Comparison of ENCODE assay signal across 8 cellular contexts in the genomic region with DNA sequence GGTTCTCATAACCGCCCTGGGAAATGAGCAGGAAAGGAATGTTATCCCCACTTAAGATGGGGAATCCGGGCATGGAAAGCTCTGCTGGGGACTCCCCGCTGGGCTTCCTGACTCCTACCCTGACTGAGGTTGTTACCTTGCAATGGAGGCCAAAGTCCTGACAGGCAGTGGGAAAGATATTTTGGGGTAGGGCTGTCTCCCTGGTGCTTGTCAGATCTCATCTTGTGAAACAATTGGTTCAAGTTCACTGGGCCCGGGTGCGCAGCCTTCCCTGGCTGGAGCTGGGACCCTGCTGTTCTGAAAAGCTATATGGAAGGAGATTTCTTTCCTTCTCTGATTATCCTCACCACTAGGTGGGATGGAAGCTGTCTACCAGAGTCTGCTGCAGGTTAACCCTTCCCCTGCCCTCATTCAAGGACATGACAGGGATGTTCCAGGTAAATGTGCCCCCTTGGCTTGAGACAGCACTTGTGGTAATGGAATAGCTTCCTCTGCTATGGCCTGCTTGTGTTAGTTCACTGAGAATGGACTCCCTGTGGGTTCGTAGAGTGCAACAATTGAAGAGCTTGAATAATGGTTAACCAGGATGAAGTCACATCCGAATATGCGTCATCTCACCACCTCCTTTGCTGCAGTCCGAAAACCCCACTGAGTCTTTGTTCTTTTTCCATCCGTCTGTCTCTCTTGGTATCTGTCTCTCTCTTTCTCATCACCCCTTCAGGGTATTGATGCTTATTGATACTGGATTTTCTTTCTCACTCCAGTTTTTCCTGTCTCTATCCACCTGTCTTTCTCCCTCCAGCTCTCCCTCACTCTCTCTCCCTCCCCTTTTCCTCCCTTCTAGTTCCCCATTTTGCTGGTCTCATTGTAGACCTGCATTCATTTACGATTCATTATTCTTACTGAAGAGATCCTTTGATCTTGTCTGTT.
DNase-seq lines count a peak whose midpoint lies in the region; ATAC-seq and TF ChIP-seq lines count a peak whose summit lies in the region.

No MANE protein-coding gene starts in this region.

- H4K8ac ChIP-seq in IMR-90 (ENCODE audit: low read depth in 2 of 2, low read length in 2 of 2) = no peak overlapping the region

- peaks cover 31% of the 10 kb centered on the region for H3K27me3 ChIP-seq in IMR-90 (ENCODE audit: control insufficient read depth, insufficient read depth, low read length)
- no peaks in the 10 kb centered on the region for H3K27me3 ChIP-seq in dorsolateral prefrontal cortex
- no peaks in the 10 kb centered on the region for H3K27me3 ChIP-seq in testis

- CTCF ChIA-PET in IMR-90 (lab: Yijun Ruan, JAX) = no interaction called here

- no peaks in the 10 kb centered on the region for H3K36me3 Mint-ChIP-seq in type B pancreatic cell

- H3K27ac ChIP-seq in IMR-90 (ENCODE audit: insufficient read depth, low read length) = no peak overlapping the region
- H3K27ac ChIP-seq in dorsolateral prefrontal cortex = peak overlapping the region in 2 of 59 donors; percentile 6 to 21
- H3K27ac ChIP-seq in testis = no peak overlapping the region

- H2BK20ac ChIP-seq in IMR-90 (ENCODE audit: low read depth, low read length) = no peak overlapping the region

- no peak overlapping the region for H3K23ac ChIP-seq in IMR-90 (ENCODE audit: low read depth, low read length)

- H3K4me1 Mint-ChIP-seq in type B pancreatic cell (ENCODE audit: unreplicated experiment) = peaks cover 8% of the 10 kb centered on the region

- no peaks in the 10 kb centered on the region for H3K36me3 ChIP-seq in IMR-90 (ENCODE audit: control insufficient read depth, insufficient read depth, low read length)
- H3K36me3 ChIP-seq in testis (ENCODE audit: low read depth, missing control alignments) = no peaks in the 10 kb centered on the region

- H3K4me1 ChIP-seq in IMR-90 (ENCODE audit: control insufficient read depth, insufficient read depth, low read length) (peaks cover 2% of the 10 kb centered on the region; the same call in 1 of the 2 replicates), testis (no peaks in the 10 kb centered on the region)

- no peak overlapping the region for H3K18ac ChIP-seq in IMR-90 (ENCODE audit: low read depth, low read length)

- no peak overlapping the region for H3K9ac ChIP-seq in IMR-90 (ENCODE audit: low read depth, low read length)

- H2BK15ac ChIP-seq in IMR-90 (ENCODE audit: low read depth, low read length) = no peak overlapping the region

- no peaks in the 10 kb centered on the region for H3K27me3 Mint-ChIP-seq in type B pancreatic cell

- no peak overlapping the region; the same call in 1 of the 2 replicates for H2BK120ac ChIP-seq in IMR-90 (ENCODE audit: low read depth, low read length)

- no peaks in the 10 kb centered on the region for H3K9me3 Mint-ChIP-seq in type B pancreatic cell

- H3K9me1 ChIP-seq in IMR-90 (ENCODE audit: insufficient read depth, low read length) = no peaks in the 10 kb centered on the region

- TF ChIP-seq CTCF in IMR-90 (conservative IDR thresholded peaks at IDR 0.05; ENCODE audit: low read depth, low read length) (no peak), type B pancreatic cell (conservative IDR thresholded peaks at IDR 0.05) (peak; percentile 25), dorsolateral prefrontal cortex (IDR thresholded peaks at IDR 0.05 in 54 of 56, conservative IDR thresholded peaks at IDR 0.05 in 2 of 56; ENCODE audit: low read depth in 1 of 56, partially characterized antibody in 56 of 56) (no peak), testis (IDR thresholded peaks at IDR 0.05) (no peak)

- POLR2A ChIA-PET in IMR-90 (lab: Charles Lee; ENCODE audit: unreplicated experiment) = no interaction called here

- no peak overlapping the region for H3K56ac ChIP-seq in IMR-90 (ENCODE audit: extremely low read depth, insufficient read depth, low read length)

- WGBS in IMR-90 (ENCODE audit: extremely low coverage in 2 of 2, insufficient read length in 1 of 2), 2 experiments = no CpG with 5 or more reads among the region's 11 CpGs
- WGBS in testis, 2 donors = 78 to 85% methylated on average over 11 of the region's 11 CpGs

- BruUV-seq in IMR-90 (replicated peaks; lab: Mats Ljungman, UMichigan) = no TSS peak

- H3K4ac ChIP-seq in IMR-90 (ENCODE audit: low read depth, low read length) = no peak overlapping the region

- dilution Hi-C loops in IMR-90 (cut with HindIII; ENCODE audit: low sequenced_read_pairs, unreplicated experiment) = no loop called here

- TF ChIP-seq POLR2A in IMR-90 (IDR thresholded peaks at IDR 0.05; ENCODE audit: low read depth, low read length) (no peak), testis (IDR thresholded peaks at IDR 0.05) (no peak)

- no peaks in the 10 kb centered on the region for H3K79me1 ChIP-seq in IMR-90 (ENCODE audit: low read depth in 1 of 2, low read length in 2 of 2)

- no peak overlapping the region for H2BK5ac ChIP-seq in IMR-90 (ENCODE audit: low read depth, low read length, poor library complexity, severe bottlenecking)

- in situ Hi-C loops in IMR-90 (cut with MboI; ENCODE audit: low sequenced_read_pairs) = no loop called here

- H2AFZ ChIP-seq in IMR-90 (replicated peaks; ENCODE audit: low read length, poor library complexity) = no peak overlapping the region

- peak overlapping the region; percentile 23 for H3K27ac Mint-ChIP-seq in type B pancreatic cell

- DNase-seq in IMR-90 (peak; percentile 20), type B pancreatic cell (ENCODE audit: extremely low spot score, unreplicated experiment) (no peak), dorsolateral prefrontal cortex (no peak), testis (no peak), H4 (ENCODE audit: low spot score) (no peak)
- peak; percentile 47 for DNase-seq in central memory CD4-positive, alpha-beta T cell

- no peak overlapping the region for H4K5ac ChIP-seq in IMR-90 (ENCODE audit: low read depth, low read length)

- ATAC-seq in GM18499 (IDR thresholded peaks at IDR 0.05; ENCODE audit: insufficient read depth, unreplicated experiment) (peak; percentile 45), GM21528 (IDR thresholded peaks at IDR 0.05; ENCODE audit: low FRiP score, unreplicated experiment) (peak; percentile 73), IMR-90 (ENCODE audit: low read depth) (no peak)

- no peak overlapping the region for H3K4me3 ChIP-seq in IMR-90 (ENCODE audit: insufficient read depth, low read depth, low read length)
- no peak overlapping the region for H3K4me3 ChIP-seq in dorsolateral prefrontal cortex
- H3K4me3 ChIP-seq in testis = no peak overlapping the region

- no peak overlapping the region for H2AK9ac ChIP-seq in IMR-90 (replicated peaks; ENCODE audit: low read depth, low read length, poor library complexity)

- no peak overlapping the region for H3K4me2 ChIP-seq in IMR-90 (ENCODE audit: low read depth, low read length)

- no peaks in the 10 kb centered on the region for H3K9me3 ChIP-seq in IMR-90 (ENCODE audit: control insufficient read depth, insufficient read depth, low read length)
- H3K9me3 ChIP-seq in testis = no peaks in the 10 kb centered on the region

- H4K91ac ChIP-seq in IMR-90 (ENCODE audit: insufficient read depth, low read depth, low read length) = no peak overlapping the region

- H4K20me1 ChIP-seq in IMR-90 (ENCODE audit: insufficient read depth, low read length) = no peaks in the 10 kb centered on the region

- no peak overlapping the region for H3K4me3 Mint-ChIP-seq in type B pancreatic cell

- no peak for TF ChIP-seq RAD21 in IMR-90 (IDR thresholded peaks at IDR 0.05; ENCODE audit: low read length)

- intact Hi-C loops in IMR-90 (cut with micrococcal nuclease) (no loop called here), dorsolateral prefrontal cortex (cut with DNase I) (loop anchor here in 1 of 2 donors (5.0 kb wide), 1 partner anchor 63 kb away; no protein-coding TSS in a partner anchor), testis (cut with DNase I; ENCODE audit: low total_unique reads) (loop anchor here (5.0 kb wide), 1 partner anchor 218 kb away; no protein-coding TSS in a partner anchor)

- no peak overlapping the region for H3K14ac ChIP-seq in IMR-90 (replicated peaks; ENCODE audit: low read depth, low read length)

- peak overlapping the region; percentile 83; the same call in 1 of the 2 replicates for H2AK5ac ChIP-seq in IMR-90 (ENCODE audit: low read depth, low read length)

TF ChIP-seq in IMR-90, 13 proteins besides CTCF, POLR2A, EP300 and RAD21:
- no peak for TF ChIP-seq RFX5 (IDR thresholded peaks at IDR 0.05; ENCODE audit: low read depth, low read length)
- TF ChIP-seq MAFK (IDR thresholded peaks at IDR 0.05; ENCODE audit: low read depth, low read length) = no peak
- TF ChIP-seq RCOR1 (IDR thresholded peaks at IDR 0.05; ENCODE audit: insufficient replicate concordance, low read length) = no peak
- TF ChIP-seq CHD1 (IDR thresholded peaks at IDR 0.05; ENCODE audit: low read depth, low read length) = no peak
- no peak for TF ChIP-seq ELK1 (IDR thresholded peaks at IDR 0.05; ENCODE audit: borderline replicate concordance, low read depth, low read length)
- no peak for TF ChIP-seq BHLHE40 (IDR thresholded peaks at IDR 0.05; ENCODE audit: low read depth, low read length)
- TF ChIP-seq CEBPB (IDR thresholded peaks at IDR 0.05; ENCODE audit: low read depth, low read length) = no peak
- TF ChIP-seq MAZ (IDR thresholded peaks at IDR 0.05; ENCODE audit: borderline replicate concordance, low read depth, low read length) = no peak
- TF ChIP-seq USF2 (IDR thresholded peaks at IDR 0.05; ENCODE audit: low read depth, low read length) = no peak
- no peak for TF ChIP-seq MXI1 (IDR thresholded peaks at IDR 0.05; ENCODE audit: borderline replicate concordance, low read depth, low read length)
- TF ChIP-seq SMC3 (IDR thresholded peaks at IDR 0.05; ENCODE audit: low read depth, low read length) = no peak
- no peak for TF ChIP-seq NFE2L2 (IDR thresholded peaks at IDR 0.05; ENCODE audit: low read depth, low read length)
- TF ChIP-seq FOS (IDR thresholded peaks at IDR 0.05; ENCODE audit: low read depth, low read length) = no peak

Comparison
In these comparisons a context has a peak if more than half of its experiments do, and no peak if none do; other contexts are left out.
1. DNase-seq: peak in IMR-90 (single experiment) and central memory CD4-positive, alpha-beta T cell (single experiment); none in type B pancreatic cell (single experiment), dorsolateral prefrontal cortex (0 of 10), testis (single experiment) and H4 (single experiment).